Comparison of ENCODE assay signal across 1 cellular context in genomic region chr12:52873832-52874572, GRCh38.
TF ChIP-seq lines count a peak whose summit lies in the region.

No MANE protein-coding gene starts in this region.

TF ChIP-seq in GM12878, 131 proteins besides CTCF, POLR2A, EP300 and RAD21:
- no peak for TF ChIP-seq STAT1 (conservative IDR thresholded peaks at IDR 0.05)
- TF ChIP-seq TBL1XR1 (IDR thresholded peaks at IDR 0.05; ENCODE audit: low read depth, low read length): no peak
- TF ChIP-seq NFIC (IDR thresholded peaks at IDR 0.05; ENCODE audit: low read depth, low read length): no peak
- TF ChIP-seq CREM (IDR thresholded peaks at IDR 0.05; ENCODE audit: low read depth): no peak
- TF ChIP-seq, protein P1, sequence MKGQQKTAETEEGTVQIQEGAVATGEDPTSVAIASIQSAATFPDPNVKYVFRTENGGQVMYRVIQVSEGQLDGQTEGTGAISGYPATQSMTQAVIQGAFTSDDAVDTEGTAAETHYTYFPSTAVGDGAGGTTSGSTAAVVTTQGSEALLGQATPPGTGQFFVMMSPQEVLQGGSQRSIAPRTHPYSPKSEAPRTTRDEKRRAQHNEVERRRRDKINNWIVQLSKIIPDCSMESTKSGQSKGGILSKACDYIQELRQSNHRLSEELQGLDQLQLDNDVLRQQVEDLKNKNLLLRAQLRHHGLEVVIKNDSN (IDR thresholded peaks at IDR 0.05; ENCODE audit: borderline replicate concordance, extremely low read length, insufficient read depth, low read depth, low read length): no peak
- no peak for TF ChIP-seq BMI1 (IDR thresholded peaks at IDR 0.05; ENCODE audit: borderline replicate concordance)
- TF ChIP-seq CEBPB (IDR thresholded peaks at IDR 0.05; ENCODE audit: borderline replicate concordance in 1 of 2, low read depth in 2 of 2, low read length in 2 of 2): no peak
- TF ChIP-seq PRDM15 (CRISPR knock-in tag; IDR thresholded peaks at IDR 0.05): no peak
- no peak for TF ChIP-seq IKZF2 (IDR thresholded peaks at IDR 0.05)
- TF ChIP-seq YBX1 (IDR thresholded peaks at IDR 0.05): no peak
- TF ChIP-seq, protein P2, sequence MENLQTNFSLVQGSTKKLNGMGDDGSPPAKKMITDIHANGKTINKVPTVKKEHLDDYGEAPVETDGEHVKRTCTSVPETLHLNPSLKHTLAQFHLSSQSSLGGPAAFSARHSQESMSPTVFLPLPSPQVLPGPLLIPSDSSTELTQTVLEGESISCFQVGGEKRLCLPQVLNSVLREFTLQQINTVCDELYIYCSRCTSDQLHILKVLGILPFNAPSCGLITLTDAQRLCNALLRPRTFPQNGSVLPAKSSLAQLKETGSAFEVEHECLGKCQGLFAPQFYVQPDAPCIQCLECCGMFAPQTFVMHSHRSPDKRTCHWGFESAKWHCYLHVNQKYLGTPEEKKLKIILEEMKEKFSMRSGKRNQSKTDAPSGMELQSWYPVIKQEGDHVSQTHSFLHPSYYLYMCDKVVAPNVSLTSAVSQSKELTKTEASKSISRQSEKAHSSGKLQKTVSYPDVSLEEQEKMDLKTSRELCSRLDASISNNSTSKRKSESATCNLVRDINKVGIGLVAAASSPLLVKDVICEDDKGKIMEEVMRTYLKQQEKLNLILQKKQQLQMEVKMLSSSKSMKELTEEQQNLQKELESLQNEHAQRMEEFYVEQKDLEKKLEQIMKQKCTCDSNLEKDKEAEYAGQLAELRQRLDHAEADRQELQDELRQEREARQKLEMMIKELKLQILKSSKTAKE (IDR thresholded peaks at IDR 0.05; ENCODE audit: low read depth, poor library complexity, severe bottlenecking): no peak
- no peak for TF ChIP-seq FOXM1 (IDR thresholded peaks at IDR 0.05; ENCODE audit: low read depth, low read length)
- no peak for TF ChIP-seq KDM1A (IDR thresholded peaks at IDR 0.05; ENCODE audit: borderline replicate concordance)
- TF ChIP-seq HDAC2 (IDR thresholded peaks at IDR 0.05): no peak
- TF ChIP-seq BCL3 (IDR thresholded peaks at IDR 0.05; ENCODE audit: borderline replicate concordance, insufficient read depth, low read depth, low read length, poor library complexity, severe bottlenecking): no peak
- TF ChIP-seq RB1 (IDR thresholded peaks at IDR 0.05; ENCODE audit: borderline replicate concordance): no peak
- TF ChIP-seq NR2C1 (IDR thresholded peaks at IDR 0.05): no peak
- TF ChIP-seq, protein P3, sequence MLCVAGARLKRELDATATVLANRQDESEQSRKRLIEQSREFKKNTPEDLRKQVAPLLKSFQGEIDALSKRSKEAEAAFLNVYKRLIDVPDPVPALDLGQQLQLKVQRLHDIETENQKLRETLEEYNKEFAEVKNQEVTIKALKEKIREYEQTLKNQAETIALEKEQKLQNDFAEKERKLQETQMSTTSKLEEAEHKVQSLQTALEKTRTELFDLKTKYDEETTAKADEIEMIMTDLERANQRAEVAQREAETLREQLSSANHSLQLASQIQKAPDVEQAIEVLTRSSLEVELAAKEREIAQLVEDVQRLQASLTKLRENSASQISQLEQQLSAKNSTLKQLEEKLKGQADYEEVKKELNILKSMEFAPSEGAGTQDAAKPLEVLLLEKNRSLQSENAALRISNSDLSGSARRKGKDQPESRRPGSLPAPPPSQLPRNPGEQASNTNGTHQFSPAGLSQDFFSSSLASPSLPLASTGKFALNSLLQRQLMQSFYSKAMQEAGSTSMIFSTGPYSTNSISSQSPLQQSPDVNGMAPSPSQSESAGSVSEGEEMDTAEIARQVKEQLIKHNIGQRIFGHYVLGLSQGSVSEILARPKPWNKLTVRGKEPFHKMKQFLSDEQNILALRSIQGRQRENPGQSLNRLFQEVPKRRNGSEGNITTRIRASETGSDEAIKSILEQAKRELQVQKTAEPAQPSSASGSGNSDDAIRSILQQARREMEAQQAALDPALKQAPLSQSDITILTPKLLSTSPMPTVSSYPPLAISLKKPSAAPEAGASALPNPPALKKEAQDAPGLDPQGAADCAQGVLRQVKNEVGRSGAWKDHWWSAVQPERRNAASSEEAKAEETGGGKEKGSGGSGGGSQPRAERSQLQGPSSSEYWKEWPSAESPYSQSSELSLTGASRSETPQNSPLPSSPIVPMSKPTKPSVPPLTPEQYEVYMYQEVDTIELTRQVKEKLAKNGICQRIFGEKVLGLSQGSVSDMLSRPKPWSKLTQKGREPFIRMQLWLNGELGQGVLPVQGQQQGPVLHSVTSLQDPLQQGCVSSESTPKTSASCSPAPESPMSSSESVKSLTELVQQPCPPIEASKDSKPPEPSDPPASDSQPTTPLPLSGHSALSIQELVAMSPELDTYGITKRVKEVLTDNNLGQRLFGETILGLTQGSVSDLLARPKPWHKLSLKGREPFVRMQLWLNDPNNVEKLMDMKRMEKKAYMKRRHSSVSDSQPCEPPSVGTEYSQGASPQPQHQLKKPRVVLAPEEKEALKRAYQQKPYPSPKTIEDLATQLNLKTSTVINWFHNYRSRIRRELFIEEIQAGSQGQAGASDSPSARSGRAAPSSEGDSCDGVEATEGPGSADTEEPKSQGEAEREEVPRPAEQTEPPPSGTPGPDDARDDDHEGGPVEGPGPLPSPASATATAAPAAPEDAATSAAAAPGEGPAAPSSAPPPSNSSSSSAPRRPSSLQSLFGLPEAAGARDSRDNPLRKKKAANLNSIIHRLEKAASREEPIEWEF (IDR thresholded peaks at IDR 0.05; ENCODE audit: insufficient replicate concordance, low read depth, low read length): no peak
- no peak for TF ChIP-seq HDAC6 (IDR thresholded peaks at IDR 0.05; ENCODE audit: unreplicated experiment)
